In genomic region chr3:139934557-139935070, GRCh38 we compare ENCODE assay signal across 1 cellular context.
TF ChIP-seq lines count a peak whose summit lies in the region.

No MANE protein-coding gene starts in this region.

TF ChIP-seq in HEK293, 187 proteins besides CTCF, POLR2A, EP300 and RAD21 (continued from another document):
- TF ChIP-seq ZNF280D (tag by site-specific recombination; IDR thresholded peaks at IDR 0.05) (no peak), ZNF426 (tag by site-specific recombination; IDR thresholded peaks at IDR 0.05) (no peak), ZNF354C (tag by site-specific recombination; IDR thresholded peaks at IDR 0.05; ENCODE audit: borderline replicate concordance, low read depth) (no peak), GLIS1 (tag by site-specific recombination; IDR thresholded peaks at IDR 0.05) (no peak), ZBTB8A (tag by site-specific recombination; IDR thresholded peaks at IDR 0.05) (peak; percentile 90), ZNF274 (IDR thresholded peaks at IDR 0.05; ENCODE audit: low read length) (no peak), ZNF274 (tag by site-specific recombination; IDR thresholded peaks at IDR 0.05; ENCODE audit: borderline replicate concordance) (no peak), ZBTB10 (tag by site-specific recombination; IDR thresholded peaks at IDR 0.05) (peak; percentile 72; the same call in 1 of the 2 replicates), ZBTB6 (tag by site-specific recombination; IDR thresholded peaks at IDR 0.05) (no peak), ZNF341 (tag by site-specific recombination; IDR thresholded peaks at IDR 0.05; ENCODE audit: low read depth) (peak; percentile 39; the same call in 1 of the 2 replicates), GLIS2 (tag by site-specific recombination; IDR thresholded peaks at IDR 0.05) (peak; percentile 48), ZNF792 (tag by site-specific recombination; IDR thresholded peaks at IDR 0.05) (no peak), ZNF18 (tag by site-specific recombination; IDR thresholded peaks at IDR 0.05) (no peak), BCL11A (tag by site-specific recombination; IDR thresholded peaks at IDR 0.05; ENCODE audit: low read depth) (no peak), SP2 (tag by site-specific recombination; IDR thresholded peaks at IDR 0.05) (no peak), ZFP3 (tag by site-specific recombination; IDR thresholded peaks at IDR 0.05; ENCODE audit: low read depth) (no peak), ZNF596 (tag by site-specific recombination; IDR thresholded peaks at IDR 0.05) (no peak), KLF16 (tag by site-specific recombination; IDR thresholded peaks at IDR 0.05) (no peak), ZNF335 (tag by site-specific recombination; conservative IDR thresholded peaks at IDR 0.05) (peak; percentile 97)
